In genomic region chr3:126848991-126849390, GRCh38 we compare ENCODE assay signal across 19 cellular contexts.
A peak's percentile ranks its signal among the peaks of the same experiment; 100 is the strongest.
DNase-seq lines count a peak whose midpoint lies in the region; ATAC-seq, FAIRE-seq and TF ChIP-seq lines count a peak whose summit lies in the region.
"Had no signal": no experiment of that assay in that cellular context is flagged by ENCODE, and none has a peak within 500 bp of the region (broad histone marks: within the 10 kb centered on the region; RNA-seq: fewer than 3 reads in every experiment).

No MANE protein-coding gene starts in this region.

- FAIRE-seq in K562 (lab: Jason Lieb, UNC), result no peak
- FAIRE-seq: GM19239 had no signal

- H3K27ac Mint-ChIP-seq in Caco-2 (ENCODE audit: unreplicated experiment), result peak overlapping the region; percentile 79
- H3K27ac Mint-ChIP-seq in GM23338, result peak overlapping the region; percentile 10; the same call in 1 of the 2 replicates
- H3K27ac Mint-ChIP-seq in naive thymus-derived CD4-positive, alpha-beta T cell, result no peak overlapping the region

- DNase-seq in Caco-2 (no peak), GM23338 (ENCODE audit: low spot score) (no peak), K562 (ENCODE audit: extremely low read depth in 1 of 4, low spot score in 3 of 4) (no peak), mesendoderm (no peak), NCI-H1092 (lab: John Stamatoyannopoulos, UW) (no peak), adrenal gland (no peak), ureter (ENCODE audit: low spot score) (no peak)
- no peak for DNase-seq in naive thymus-derived CD4-positive, alpha-beta T cell
- DNase-seq: ACHN, COR-L47, DMS53, H7, NCI-H1417, NCI-H1930, NCI-H446, NCI-H748 treated with DMSO at 0.1 percent for 48 hours, PC-3, SJCRH30 had no signal

- peaks cover 9% of the 10 kb centered on the region for H3F3A ChIP-seq in GM23338 (replicated peaks; ENCODE audit: low read depth)

- no peaks in the 10 kb centered on the region for H4K20me1 ChIP-seq in GM23338 (replicated peaks; ENCODE audit: insufficient read depth)
- no peaks in the 10 kb centered on the region for H4K20me1 ChIP-seq in K562 (replicated peaks; ENCODE audit: control insufficient read depth, insufficient read depth, low read length)

- CTCF ChIA-PET in Caco-2 (lab: Charles Lee) (interaction anchor here (0.6 kb wide), 1 partner anchor 134 kb away, joined by 4 read pairs; the partner anchor contains the start of gene PLXNA1), K562 (lab: Yijun Ruan, JAX; ENCODE audit: low intra/inter-chr PET ratio) (no interaction called here)
- CTCF ChIA-PET in naive thymus-derived CD4-positive, alpha-beta T cell (lab: Charles Lee), result no interaction called here

- peak overlapping the region; percentile 78 for H3K4ac ChIP-seq in mesendoderm (ENCODE audit: low read depth, low read length)

- peaks cover 3% of the 10 kb centered on the region for H3K9me2 ChIP-seq in GM23338 (ENCODE audit: insufficient read depth)

- TF ChIP-seq POLR2A in K562 (conservative IDR thresholded peaks at IDR 0.05), result no peak
- TF ChIP-seq POLR2A in adrenal gland (IDR thresholded peaks at IDR 0.05), result no peak

- H3K36me3 Mint-ChIP-seq in Caco-2 (ENCODE audit: insufficient read depth, unreplicated experiment) (peaks cover 30% of the 10 kb centered on the region), GM23338 (ENCODE audit: low read depth) (peaks cover 2% of the 10 kb centered on the region; the same call in 2 of the 3 replicates)
- peaks cover 0 to 16% (median 6%) of the 10 kb centered on the region in 5 donors for H3K36me3 Mint-ChIP-seq in naive thymus-derived CD4-positive, alpha-beta T cell

- H2AK5ac ChIP-seq in mesendoderm (ENCODE audit: low read length), result no peak overlapping the region

- 40% methylated on average over 2 of the region's 6 CpGs for WGBS in K562 (ENCODE audit: insufficient coverage, low coverage, missing lambda C conversion rate)
- WGBS in mesendoderm (ENCODE audit: extremely low coverage, insufficient coverage, low lambda C conversion rate), result no CpG with 5 or more reads among the region's 6 CpGs
- WGBS in adrenal gland, 4 donors, result 94 to 96% (median 95%) methylated on average over 6 of the region's 6 CpGs

- H3K4me3 Mint-ChIP-seq in Caco-2 (ENCODE audit: unreplicated experiment), result no peak overlapping the region
- no peak overlapping the region for H3K4me3 Mint-ChIP-seq in GM23338
- no peak overlapping the region for H3K4me3 Mint-ChIP-seq in naive thymus-derived CD4-positive, alpha-beta T cell

- no peak overlapping the region for H3K23ac ChIP-seq in mesendoderm (ENCODE audit: low read length)

- H4K8ac ChIP-seq in mesendoderm (ENCODE audit: low read depth, low read length), result no peak overlapping the region

- peak overlapping the region; percentile 8 for H3K56ac ChIP-seq in mesendoderm (ENCODE audit: low read length)

- H3K27me3 Mint-ChIP-seq in Caco-2 (ENCODE audit: insufficient read depth, unreplicated experiment) (no peaks in the 10 kb centered on the region), GM23338 (ENCODE audit: insufficient read depth, low read depth, poor library complexity) (peaks cover 1% of the 10 kb centered on the region)
- H3K27me3 Mint-ChIP-seq in naive thymus-derived CD4-positive, alpha-beta T cell, result peaks cover 0 to 4% (median 0%) of the 10 kb centered on the region in 5 donors

- H2BK5ac ChIP-seq in mesendoderm (ENCODE audit: low read length), result peak overlapping the region; percentile 39

- POLR2A ChIA-PET in Caco-2 (lab: Charles Lee), result no interaction called here
- POLR2A ChIA-PET in K562 (lab: Yijun Ruan, JAX), result interaction anchor here (0.8 to 2.2 kb wide), 2 partner anchors 8 to 25 kb away, joined by 3 to 4 read pairs; no protein-coding TSS in a partner anchor
- POLR2A ChIA-PET in naive thymus-derived CD4-positive, alpha-beta T cell (lab: Charles Lee), result no interaction called here

- H3K4me2 ChIP-seq in GM23338, result no peak overlapping the region
- H3K4me2 ChIP-seq in K562 (ENCODE audit: insufficient read depth, low read length), result no peak overlapping the region
- H3K4me2 ChIP-seq in mesendoderm (ENCODE audit: low read length), result no peak overlapping the region

- H3K79me2 ChIP-seq in GM23338 (replicated peaks; ENCODE audit: insufficient read depth), result no peaks in the 10 kb centered on the region; the same call in 1 of the 2 replicates
- no peaks in the 10 kb centered on the region for H3K79me2 ChIP-seq in K562 (ENCODE audit: control insufficient read depth, insufficient read depth, low read length)
- H3K79me2 ChIP-seq in mesendoderm (ENCODE audit: control insufficient read depth, insufficient read depth, low read length), result no peaks in the 10 kb centered on the region

- H3K79me1 ChIP-seq in mesendoderm (ENCODE audit: low read length), result no peaks in the 10 kb centered on the region

- H3K4me3 ChIP-seq in Caco-2 (ENCODE audit: low read depth, low read length), result no peak overlapping the region
- no peak overlapping the region for H3K4me3 ChIP-seq in GM23338
- H3K4me3 ChIP-seq in K562, result no peak overlapping the region
- H3K4me3 ChIP-seq in mesendoderm (ENCODE audit: low read length), result no peak overlapping the region
- H3K4me3 ChIP-seq in adrenal gland, result no peak overlapping the region
- H3K4me3 ChIP-seq in naive thymus-derived CD4-positive, alpha-beta T cell (ENCODE audit: low read length), result no peak overlapping the region
- H3K4me3 ChIP-seq: SJCRH30 had no signal

- peak overlapping the region; percentile 65 for H2BK15ac ChIP-seq in mesendoderm (replicated peaks; ENCODE audit: low read depth)

- H3K27me3 ChIP-seq in Caco-2 (replicated peaks; ENCODE audit: control insufficient read depth, insufficient read depth, low read length), result no peaks in the 10 kb centered on the region
- no peaks in the 10 kb centered on the region for H3K27me3 ChIP-seq in GM23338 (ENCODE audit: insufficient read depth)
- H3K27me3 ChIP-seq in K562 (ENCODE audit: control insufficient read depth in 2 of 2, insufficient read depth in 2 of 2, low read length in 2 of 2), result no peaks in the 10 kb centered on the region
- H3K27me3 ChIP-seq in mesendoderm (ENCODE audit: insufficient read depth, low read length, poor library complexity), result no peaks in the 10 kb centered on the region
- H3K27me3 ChIP-seq in adrenal gland, result no peaks in the 10 kb centered on the region
- no peaks in the 10 kb centered on the region for H3K27me3 ChIP-seq in naive thymus-derived CD4-positive, alpha-beta T cell (ENCODE audit: control insufficient read depth in 2 of 2, insufficient read depth in 2 of 2, low read length in 2 of 2)
- H3K27me3 ChIP-seq: SJCRH30 had no signal

- no peak overlapping the region for H4K5ac ChIP-seq in mesendoderm (ENCODE audit: low read length)

- no peak overlapping the region for H2BK120ac ChIP-seq in mesendoderm (ENCODE audit: low read depth, low read length)

- H3K9me3 ChIP-seq in Caco-2, result no peaks in the 10 kb centered on the region
- H3K9me3 ChIP-seq in K562 (replicated peaks; ENCODE audit: control insufficient read depth, insufficient read depth, low read depth, low read length), result no peaks in the 10 kb centered on the region
- no peaks in the 10 kb centered on the region for H3K9me3 ChIP-seq in adrenal gland (replicated peaks in 1 of 3)
- no peaks in the 10 kb centered on the region for H3K9me3 ChIP-seq in naive thymus-derived CD4-positive, alpha-beta T cell (ENCODE audit: control insufficient read depth in 2 of 3, low read length in 3 of 3)
- H3K9me3 ChIP-seq: SJCRH30 had no signal

- peaks cover 89% of the 10 kb centered on the region for H3K4me1 ChIP-seq in Caco-2
- H3K4me1 ChIP-seq in GM23338 (ENCODE audit: insufficient read depth), result peaks cover 33% of the 10 kb centered on the region
- H3K4me1 ChIP-seq in K562 (replicated peaks in 1 of 2; ENCODE audit: control insufficient read depth in 2 of 2, insufficient read depth in 2 of 2, low read length in 2 of 2), result peaks cover 0 to 8% of the 10 kb centered on the region in 2 experiments; a peak in 4 of 5 replicates
- peaks cover 32% of the 10 kb centered on the region for H3K4me1 ChIP-seq in mesendoderm (ENCODE audit: control insufficient read depth, low read depth, low read length)
- peaks cover 0 to under 1% of the 10 kb centered on the region in 2 donors for H3K4me1 ChIP-seq in adrenal gland (replicated peaks in 1 of 2)
- no peaks in the 10 kb centered on the region for H3K4me1 ChIP-seq in naive thymus-derived CD4-positive, alpha-beta T cell (ENCODE audit: control insufficient read depth in 2 of 2, insufficient read depth in 2 of 2, low read length in 2 of 2)

- H3K18ac ChIP-seq in mesendoderm (ENCODE audit: low read length), result peak overlapping the region; percentile 39

- in situ Hi-C loops in K562 (cut with MboI), result no loop called here

- no peak overlapping the region for H3K27ac ChIP-seq in GM23338 (ENCODE audit: low read depth)
- no peak overlapping the region for H3K27ac ChIP-seq in K562 (ENCODE audit: extremely low read depth, low read depth, low read length)
- peak overlapping the region; percentile 33 for H3K27ac ChIP-seq in mesendoderm (ENCODE audit: low read depth, low read length)
- H3K27ac ChIP-seq in adrenal gland, result no peak overlapping the region
- no peak overlapping the region for H3K27ac ChIP-seq in naive thymus-derived CD4-positive, alpha-beta T cell (ENCODE audit: low read depth, low read length)
- H3K27ac ChIP-seq: SJCRH30 had no signal

- intact Hi-C loops in Caco-2 (cut with micrococcal nuclease; ENCODE audit: unreplicated experiment) (no loop called here), K562 (cut with micrococcal nuclease) (no loop called here), adrenal gland (cut with DNase I) (no loop called here)
- intact Hi-C loops in naive thymus-derived CD4-positive, alpha-beta T cell (cut with micrococcal nuclease), result no loop called here

- no peak overlapping the region for H3K9ac ChIP-seq in K562 (ENCODE audit: insufficient read depth in 1 of 2, low read depth in 2 of 2, low read length in 2 of 2)
- no peak overlapping the region for H3K9ac ChIP-seq in mesendoderm (ENCODE audit: low read length)

- H3K9me3 Mint-ChIP-seq in Caco-2 (ENCODE audit: unreplicated experiment), result no peaks in the 10 kb centered on the region
- H3K9me3 Mint-ChIP-seq in GM23338, result no peaks in the 10 kb centered on the region
- no peaks in the 10 kb centered on the region for H3K9me3 Mint-ChIP-seq in naive thymus-derived CD4-positive, alpha-beta T cell

- TF ChIP-seq EP300 in K562 (IDR thresholded peaks at IDR 0.05; ENCODE audit: low read length), result no peak

- peaks cover 4% of the 10 kb centered on the region for H3K9me1 ChIP-seq in K562 (ENCODE audit: control insufficient read depth, insufficient read depth, low read length)

- H3K36me3 ChIP-seq in Caco-2 (ENCODE audit: control insufficient read depth, insufficient read depth, low read length), result no peaks in the 10 kb centered on the region
- H3K36me3 ChIP-seq in GM23338 (ENCODE audit: insufficient read depth), result no peaks in the 10 kb centered on the region
- H3K36me3 ChIP-seq in K562 (ENCODE audit: control insufficient read depth, insufficient read depth, low read length), result no peaks in the 10 kb centered on the region
- no peaks in the 10 kb centered on the region for H3K36me3 ChIP-seq in mesendoderm (ENCODE audit: control insufficient read depth, insufficient read depth, low read length)
- no peaks in the 10 kb centered on the region for H3K36me3 ChIP-seq in adrenal gland (replicated peaks in 1 of 2)
- peaks cover 0 to 5% (median 0%) of the 10 kb centered on the region in 3 experiments for H3K36me3 ChIP-seq in naive thymus-derived CD4-positive, alpha-beta T cell (ENCODE audit: control insufficient read depth in 2 of 3, insufficient read depth in 3 of 3, low read length in 3 of 3)
- H3K36me3 ChIP-seq: SJCRH30 had no signal

- TF ChIP-seq CTCF in Caco-2 (IDR thresholded peaks at IDR 0.05; ENCODE audit: insufficient read depth in 1 of 2, low read depth in 1 of 2, low read length in 1 of 2, severe bottlenecking in 1 of 2, unreplicated experiment in 1 of 2), result no peak
- no peak for TF ChIP-seq CTCF in GM23338 (conservative IDR thresholded peaks at IDR 0.05; ENCODE audit: low read depth in 2 of 2)
- no peak for TF ChIP-seq CTCF in K562 (IDR thresholded peaks at IDR 0.05 in 2 of 3, conservative IDR thresholded peaks at IDR 0.05 in 1 of 3; ENCODE audit: insufficient read depth in 2 of 3, low read depth in 1 of 3, low read length in 3 of 3)
- no peak for TF ChIP-seq CTCF in adrenal gland (IDR thresholded peaks at IDR 0.05)

- H3K4me1 Mint-ChIP-seq in Caco-2 (ENCODE audit: low read depth, unreplicated experiment) (peaks cover 78% of the 10 kb centered on the region), GM23338 (peaks cover 51% of the 10 kb centered on the region)
- H3K4me1 Mint-ChIP-seq in naive thymus-derived CD4-positive, alpha-beta T cell, result peaks cover 0 to 2% (median 0%) of the 10 kb centered on the region in 7 donors

- ATAC-seq in GM23338 (no peak), K562 (no peak)
- ATAC-seq in naive thymus-derived CD4-positive, alpha-beta T cell, result no peak
- ATAC-seq: PC-3 had no signal

- H2AFZ ChIP-seq in GM23338 (no peak overlapping the region), K562 (ENCODE audit: low read depth, low read length) (no peak overlapping the region)

- BruUV-seq in Caco-2 (replicated peaks; lab: Mats Ljungman, UMichigan), result no TSS peak
- no TSS peak for BruUV-seq in K562 (replicated peaks; lab: Mats Ljungman, UMichigan)

- no peak for TF ChIP-seq RAD21 in K562 (CRISPR knock-in tag; conservative IDR thresholded peaks at IDR 0.05 in 1 of 2, IDR thresholded peaks at IDR 0.05 in 1 of 2)

Comparison
In these comparisons a context has a peak if more than half of its experiments do, and no peak if none do; other contexts are left out.
1. H3K27ac Mint-ChIP-seq: peak in Caco-2 (single experiment) and GM23338 (single experiment); none in naive thymus-derived CD4-positive, alpha-beta T cell (0 of 9).